Comparison of ENCODE assay signal across 1 cellular context in the genomic region with DNA sequence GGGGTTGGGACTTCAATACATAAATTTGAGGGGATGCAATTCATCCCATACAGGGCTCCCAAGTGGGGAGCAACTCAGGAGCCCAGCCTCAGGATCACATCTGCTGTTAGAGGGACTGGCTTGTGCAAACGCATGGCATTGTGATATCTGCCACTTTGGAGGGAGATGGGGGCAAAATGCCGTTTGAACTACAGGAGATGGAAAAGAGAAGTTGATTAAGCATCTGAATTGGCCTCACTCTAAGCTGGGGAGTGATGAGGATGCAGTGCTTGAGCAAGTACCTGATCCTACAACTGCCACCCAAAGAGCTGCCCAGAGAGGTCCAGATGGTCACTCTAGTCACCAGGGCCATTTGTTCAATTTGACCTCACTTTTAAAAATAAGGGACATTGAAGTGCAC.
TF ChIP-seq lines count a peak whose summit lies in the region.

No MANE protein-coding gene starts in this region.

TF ChIP-seq in WTC11, 78 proteins besides CTCF, POLR2A, EP300 and RAD21 (continued from another document):
- TF ChIP-seq, protein P1, sequence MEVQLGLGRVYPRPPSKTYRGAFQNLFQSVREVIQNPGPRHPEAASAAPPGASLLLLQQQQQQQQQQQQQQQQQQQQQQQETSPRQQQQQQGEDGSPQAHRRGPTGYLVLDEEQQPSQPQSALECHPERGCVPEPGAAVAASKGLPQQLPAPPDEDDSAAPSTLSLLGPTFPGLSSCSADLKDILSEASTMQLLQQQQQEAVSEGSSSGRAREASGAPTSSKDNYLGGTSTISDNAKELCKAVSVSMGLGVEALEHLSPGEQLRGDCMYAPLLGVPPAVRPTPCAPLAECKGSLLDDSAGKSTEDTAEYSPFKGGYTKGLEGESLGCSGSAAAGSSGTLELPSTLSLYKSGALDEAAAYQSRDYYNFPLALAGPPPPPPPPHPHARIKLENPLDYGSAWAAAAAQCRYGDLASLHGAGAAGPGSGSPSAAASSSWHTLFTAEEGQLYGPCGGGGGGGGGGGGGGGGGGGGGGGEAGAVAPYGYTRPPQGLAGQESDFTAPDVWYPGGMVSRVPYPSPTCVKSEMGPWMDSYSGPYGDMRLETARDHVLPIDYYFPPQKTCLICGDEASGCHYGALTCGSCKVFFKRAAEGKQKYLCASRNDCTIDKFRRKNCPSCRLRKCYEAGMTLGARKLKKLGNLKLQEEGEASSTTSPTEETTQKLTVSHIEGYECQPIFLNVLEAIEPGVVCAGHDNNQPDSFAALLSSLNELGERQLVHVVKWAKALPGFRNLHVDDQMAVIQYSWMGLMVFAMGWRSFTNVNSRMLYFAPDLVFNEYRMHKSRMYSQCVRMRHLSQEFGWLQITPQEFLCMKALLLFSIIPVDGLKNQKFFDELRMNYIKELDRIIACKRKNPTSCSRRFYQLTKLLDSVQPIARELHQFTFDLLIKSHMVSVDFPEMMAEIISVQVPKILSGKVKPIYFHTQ (CRISPR knock-in tag; IDR thresholded peaks at IDR 0.05), result no peak
- TF ChIP-seq, protein P2, sequence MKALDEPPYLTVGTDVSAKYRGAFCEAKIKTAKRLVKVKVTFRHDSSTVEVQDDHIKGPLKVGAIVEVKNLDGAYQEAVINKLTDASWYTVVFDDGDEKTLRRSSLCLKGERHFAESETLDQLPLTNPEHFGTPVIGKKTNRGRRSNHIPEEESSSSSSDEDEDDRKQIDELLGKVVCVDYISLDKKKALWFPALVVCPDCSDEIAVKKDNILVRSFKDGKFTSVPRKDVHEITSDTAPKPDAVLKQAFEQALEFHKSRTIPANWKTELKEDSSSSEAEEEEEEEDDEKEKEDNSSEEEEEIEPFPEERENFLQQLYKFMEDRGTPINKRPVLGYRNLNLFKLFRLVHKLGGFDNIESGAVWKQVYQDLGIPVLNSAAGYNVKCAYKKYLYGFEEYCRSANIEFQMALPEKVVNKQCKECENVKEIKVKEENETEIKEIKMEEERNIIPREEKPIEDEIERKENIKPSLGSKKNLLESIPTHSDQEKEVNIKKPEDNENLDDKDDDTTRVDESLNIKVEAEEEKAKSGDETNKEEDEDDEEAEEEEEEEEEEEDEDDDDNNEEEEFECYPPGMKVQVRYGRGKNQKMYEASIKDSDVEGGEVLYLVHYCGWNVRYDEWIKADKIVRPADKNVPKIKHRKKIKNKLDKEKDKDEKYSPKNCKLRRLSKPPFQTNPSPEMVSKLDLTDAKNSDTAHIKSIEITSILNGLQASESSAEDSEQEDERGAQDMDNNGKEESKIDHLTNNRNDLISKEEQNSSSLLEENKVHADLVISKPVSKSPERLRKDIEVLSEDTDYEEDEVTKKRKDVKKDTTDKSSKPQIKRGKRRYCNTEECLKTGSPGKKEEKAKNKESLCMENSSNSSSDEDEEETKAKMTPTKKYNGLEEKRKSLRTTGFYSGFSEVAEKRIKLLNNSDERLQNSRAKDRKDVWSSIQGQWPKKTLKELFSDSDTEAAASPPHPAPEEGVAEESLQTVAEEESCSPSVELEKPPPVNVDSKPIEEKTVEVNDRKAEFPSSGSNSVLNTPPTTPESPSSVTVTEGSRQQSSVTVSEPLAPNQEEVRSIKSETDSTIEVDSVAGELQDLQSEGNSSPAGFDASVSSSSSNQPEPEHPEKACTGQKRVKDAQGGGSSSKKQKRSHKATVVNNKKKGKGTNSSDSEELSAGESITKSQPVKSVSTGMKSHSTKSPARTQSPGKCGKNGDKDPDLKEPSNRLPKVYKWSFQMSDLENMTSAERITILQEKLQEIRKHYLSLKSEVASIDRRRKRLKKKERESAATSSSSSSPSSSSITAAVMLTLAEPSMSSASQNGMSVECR (CRISPR knock-in tag; IDR thresholded peaks at IDR 0.05; ENCODE audit: borderline replicate concordance), result no peak
- TF ChIP-seq CREB1 (CRISPR knock-in tag; IDR thresholded peaks at IDR 0.05) (no peak), ZNF138 (CRISPR knock-in tag; conservative IDR thresholded peaks at IDR 0.05) (no peak), MYBL2 (CRISPR knock-in tag; IDR thresholded peaks at IDR 0.05) (no peak), NFYB (CRISPR knock-in tag; conservative IDR thresholded peaks at IDR 0.05; ENCODE audit: low read depth) (no peak), ZNF416 (CRISPR knock-in tag; IDR thresholded peaks at IDR 0.05) (no peak), TEAD1 (CRISPR knock-in tag; IDR thresholded peaks at IDR 0.05) (no peak)
- TF ChIP-seq, protein P3, sequence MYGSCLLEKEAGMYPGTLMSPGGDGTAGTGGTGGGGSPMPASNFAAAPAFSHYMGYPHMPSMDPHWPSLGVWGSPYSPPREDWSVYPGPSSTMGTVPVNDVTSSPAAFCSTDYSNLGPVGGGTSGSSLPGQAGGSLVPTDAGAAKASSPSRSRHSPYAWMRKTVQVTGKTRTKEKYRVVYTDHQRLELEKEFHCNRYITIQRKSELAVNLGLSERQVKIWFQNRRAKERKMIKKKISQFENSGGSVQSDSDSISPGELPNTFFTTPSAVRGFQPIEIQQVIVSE (CRISPR knock-in tag; IDR thresholded peaks at IDR 0.05; ENCODE audit: borderline replicate concordance), result no peak
- TF ChIP-seq, protein P4, sequence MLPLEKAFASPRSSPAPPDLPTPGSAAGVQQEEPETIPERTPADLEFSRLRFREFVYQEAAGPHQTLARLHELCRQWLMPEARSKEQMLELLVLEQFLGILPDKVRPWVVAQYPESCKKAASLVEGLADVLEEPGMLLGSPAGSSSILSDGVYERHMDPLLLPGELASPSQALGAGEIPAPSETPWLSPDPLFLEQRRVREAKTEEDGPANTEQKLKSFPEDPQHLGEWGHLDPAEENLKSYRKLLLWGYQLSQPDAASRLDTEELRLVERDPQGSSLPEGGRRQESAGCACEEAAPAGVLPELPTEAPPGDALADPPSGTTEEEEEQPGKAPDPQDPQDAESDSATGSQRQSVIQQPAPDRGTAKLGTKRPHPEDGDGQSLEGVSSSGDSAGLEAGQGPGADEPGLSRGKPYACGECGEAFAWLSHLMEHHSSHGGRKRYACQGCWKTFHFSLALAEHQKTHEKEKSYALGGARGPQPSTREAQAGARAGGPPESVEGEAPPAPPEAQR (CRISPR knock-in tag; IDR thresholded peaks at IDR 0.05), result no peak
- TF ChIP-seq, protein P5, sequence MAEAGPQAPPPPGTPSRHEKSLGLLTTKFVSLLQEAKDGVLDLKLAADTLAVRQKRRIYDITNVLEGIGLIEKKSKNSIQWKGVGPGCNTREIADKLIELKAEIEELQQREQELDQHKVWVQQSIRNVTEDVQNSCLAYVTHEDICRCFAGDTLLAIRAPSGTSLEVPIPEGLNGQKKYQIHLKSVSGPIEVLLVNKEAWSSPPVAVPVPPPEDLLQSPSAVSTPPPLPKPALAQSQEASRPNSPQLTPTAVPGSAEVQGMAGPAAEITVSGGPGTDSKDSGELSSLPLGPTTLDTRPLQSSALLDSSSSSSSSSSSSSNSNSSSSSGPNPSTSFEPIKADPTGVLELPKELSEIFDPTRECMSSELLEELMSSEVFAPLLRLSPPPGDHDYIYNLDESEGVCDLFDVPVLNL (CRISPR knock-in tag; IDR thresholded peaks at IDR 0.05; ENCODE audit: borderline replicate concordance, low read depth), result no peak
TF ChIP-seq in WTC11: peak in this region for 0.
